In genomic region chr1:1538989-1539309, GRCh38 we compare ENCODE assay signal across 1 cellular context.
TF ChIP-seq lines count a peak whose summit lies in the region.

No MANE protein-coding gene starts in this region.

TF ChIP-seq in GM23338, 12 proteins besides CTCF, POLR2A, EP300 and RAD21 (continued from another document):
- TF ChIP-seq ZNF462 (CRISPR knock-in tag; IDR thresholded peaks at IDR 0.05) (no peak), ZNF331 (CRISPR knock-in tag; IDR thresholded peaks at IDR 0.05; ENCODE audit: low read depth) (no peak), NANOG (IDR thresholded peaks at IDR 0.05; ENCODE audit: borderline replicate concordance) (no peak), POLR2AphosphoS5 (IDR thresholded peaks at IDR 0.05; ENCODE audit: low read depth) (no peak), ETS1 (IDR thresholded peaks at IDR 0.05) (no peak), CREB1 (CRISPR knock-in tag; IDR thresholded peaks at IDR 0.05; ENCODE audit: low read depth) (no peak), EZH2phosphoT487 (IDR thresholded peaks at IDR 0.05; ENCODE audit: unreplicated experiment) (no peak), REST (IDR thresholded peaks at IDR 0.05; ENCODE audit: unreplicated experiment) (no peak), STAT1 (IDR thresholded peaks at IDR 0.05; ENCODE audit: unreplicated experiment) (no peak)
